17 cellular contexts compared by ENCODE assay signal in the genomic region with DNA sequence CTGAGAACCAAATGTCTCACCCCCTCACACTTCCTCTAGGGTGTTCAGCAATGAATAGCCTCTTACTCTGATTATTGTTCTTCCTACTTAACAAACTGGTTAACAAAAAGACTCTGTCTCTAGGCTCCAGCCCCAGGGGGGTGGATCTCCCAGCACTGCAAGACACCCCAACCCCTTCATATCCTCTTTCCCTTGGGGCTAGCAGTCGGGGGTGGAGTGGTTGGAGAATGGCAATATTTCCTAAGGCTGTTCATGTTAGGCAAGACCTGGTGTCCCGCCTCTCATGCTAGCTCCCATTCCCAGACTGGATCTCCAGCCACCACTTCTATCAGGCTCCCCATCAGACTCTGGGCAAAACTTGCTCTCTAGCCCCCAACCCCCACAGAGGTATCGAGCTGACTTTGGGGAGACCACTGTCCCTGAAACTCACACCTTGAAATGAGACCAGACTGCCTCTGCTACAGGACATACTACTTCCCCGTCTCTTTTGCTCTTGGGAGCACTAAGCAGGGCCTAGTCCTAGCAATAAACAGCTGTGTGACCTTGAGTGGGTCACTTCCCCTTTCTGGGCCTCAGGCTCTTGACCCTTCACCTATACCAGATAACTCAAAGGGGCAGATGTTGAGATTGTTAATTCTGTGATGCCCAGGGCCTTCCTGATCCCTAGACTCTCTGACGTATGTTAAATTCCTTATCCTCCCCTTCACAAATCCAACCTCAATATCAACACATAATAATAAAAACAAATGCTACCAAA. TPM values are rescaled to one million over a fixed set of nuclear protein-coding genes. Genes with fewer than 3 reads are reported as not detected.
A peak's percentile ranks its signal among the peaks of the same experiment; 100 is the strongest.
DNase-seq lines count a peak whose midpoint lies in the region; ATAC-seq and TF ChIP-seq lines count a peak whose summit lies in the region.
"Had no signal": no experiment of that assay in that cellular context is flagged by ENCODE, and none has a peak within 500 bp of the region (broad histone marks: within the 10 kb centered on the region; RNA-seq: fewer than 3 reads in every experiment).

No MANE protein-coding gene starts in this region.

- 0 out of 2 replicates have a peak overlapping the region, but pooled peaks have one; percentile 1 for H3K9ac ChIP-seq in SU-DHL-6 (ENCODE audit: low read length)

- H3K9me3 ChIP-seq in DOHH2 (ENCODE audit: control insufficient read depth, insufficient read depth, low read length) = no peaks in the 10 kb centered on the region
- H3K9me3 ChIP-seq in SU-DHL-6 (ENCODE audit: insufficient read depth, low read length) = no peaks in the 10 kb centered on the region
- H3K9me3 ChIP-seq in tibial nerve = no peaks in the 10 kb centered on the region
- H3K9me3 ChIP-seq in Caco-2 = no peaks in the 10 kb centered on the region
- H3K9me3 ChIP-seq: prostate gland had no signal

- intact Hi-C loops in Caco-2 (cut with micrococcal nuclease; ENCODE audit: unreplicated experiment) = no loop called here

- TF ChIP-seq POLR2A in tibial nerve (IDR thresholded peaks at IDR 0.05) = no peak

- POLR2A ChIA-PET in Caco-2 (lab: Charles Lee) = no interaction called here

- H3K9me2 ChIP-seq in DOHH2 (replicated peaks; ENCODE audit: control insufficient read depth, low read length) (no peaks in the 10 kb centered on the region), SU-DHL-6 (replicated peaks; ENCODE audit: insufficient read depth, low read length) (no peaks in the 10 kb centered on the region)

- no peak for ATAC-seq in HG03457 (IDR thresholded peaks at IDR 0.05; ENCODE audit: unreplicated experiment)
- ATAC-seq: HCT116 had no signal

- DNase-seq in CD1c-positive myeloid dendritic cell (ENCODE audit: extremely low spot score) (peak; percentile 78), immature natural killer cell (no peak), activated gamma-delta T cell (lab: John Stamatoyannopoulos, UW) (no peak), tibial nerve (ENCODE audit: low spot score in 2 of 2) (no peak), Caco-2 (no peak)
- DNase-seq: activated effector memory CD4-positive, alpha-beta T cell treated with Interleukin-2 at 50 U/mL for 16 hours; NCI-H524; stimulated activated CD4-positive, alpha-beta T cell treated with anti-CD3 and anti-CD28 coated beads, Interleukin-12 subunit alpha, Interleukin-12 subunit beta, amount 100 ng/mL, for 4 hours had no signal

- H3K27me3 ChIP-seq in DOHH2 (ENCODE audit: control insufficient read depth, low read length) = no peaks in the 10 kb centered on the region
- H3K27me3 ChIP-seq in SU-DHL-6 (ENCODE audit: low read length) = no peaks in the 10 kb centered on the region
- H3K27me3 ChIP-seq in tibial nerve = no peaks in the 10 kb centered on the region
- H3K27me3 ChIP-seq in Caco-2 (replicated peaks; ENCODE audit: control insufficient read depth, insufficient read depth, low read length) = no peaks in the 10 kb centered on the region
- H3K27me3 ChIP-seq: hepatocyte had no signal

- peaks cover 2 to 13% (median 4%) of the 10 kb centered on the region in 3 donors for H3K27me3 Mint-ChIP-seq in immature natural killer cell (ENCODE audit: low read depth in 3 of 3)
- H3K27me3 Mint-ChIP-seq in Caco-2 (ENCODE audit: insufficient read depth, unreplicated experiment) = no peaks in the 10 kb centered on the region

- peak overlapping the region in 2 of 6 donors; percentile 1 to 59 for H3K27ac Mint-ChIP-seq in immature natural killer cell
- H3K27ac Mint-ChIP-seq in Caco-2 (ENCODE audit: unreplicated experiment) = no peak overlapping the region

- BruUV-seq in Caco-2 (replicated peaks; lab: Mats Ljungman, UMichigan) = no TSS peak

- no peak for TF ChIP-seq CTCF in DOHH2 (IDR thresholded peaks at IDR 0.05; ENCODE audit: low read depth, low read length, poor library complexity, severe bottlenecking)
- TF ChIP-seq CTCF in SU-DHL-6 (IDR thresholded peaks at IDR 0.05; ENCODE audit: insufficient read depth, low read length, poor library complexity, severe bottlenecking) = no peak
- no peak for TF ChIP-seq CTCF in tibial nerve (IDR thresholded peaks at IDR 0.05)
- no peak for TF ChIP-seq CTCF in Caco-2 (IDR thresholded peaks at IDR 0.05; ENCODE audit: insufficient read depth in 1 of 2, low read depth in 1 of 2, low read length in 1 of 2, severe bottlenecking in 1 of 2, unreplicated experiment in 1 of 2)

- peak overlapping the region; percentile 42 for H3K27ac ChIP-seq in DOHH2 (ENCODE audit: low read depth, low read length)
- peak overlapping the region; percentile 37; the same call in 1 of the 2 replicates for H3K27ac ChIP-seq in SU-DHL-6 (ENCODE audit: low read depth, low read length)
- peak overlapping the region in 1 of 4 donors; percentile 18 for H3K27ac ChIP-seq in tibial nerve
- H3K27ac ChIP-seq: C4-2B, hepatocyte, prostate gland had no signal

- H3F3A ChIP-seq in DOHH2 (ENCODE audit: control insufficient read depth, insufficient read depth) (peaks cover 10% of the 10 kb centered on the region), SU-DHL-6 (ENCODE audit: insufficient read depth) (peaks cover 8% of the 10 kb centered on the region; the same call in 1 of the 2 replicates)

- H3K4me3 ChIP-seq in DOHH2 (ENCODE audit: low read length) (peak overlapping the region; percentile 33), SU-DHL-6 (ENCODE audit: insufficient read depth, low read length, poor library complexity, severe bottlenecking) (no peak overlapping the region), tibial nerve (no peak overlapping the region), Caco-2 (ENCODE audit: low read depth, low read length) (no peak overlapping the region)
- H3K4me3 ChIP-seq: hepatocyte, prostate gland had no signal

- 61 to 62% methylated on average over 5 of the region's 5 CpGs for WGBS in tibial nerve, 2 donors

- H3K79me2 ChIP-seq in DOHH2 (ENCODE audit: control insufficient read depth, low read length) (peaks cover 18% of the 10 kb centered on the region), SU-DHL-6 (ENCODE audit: insufficient read depth, low read length) (peaks cover 5% of the 10 kb centered on the region; the same call in 1 of the 2 replicates)

- H3K4me2 ChIP-seq in DOHH2 (ENCODE audit: low read length) (peak overlapping the region; percentile 57), SU-DHL-6 (ENCODE audit: low read depth, low read length, poor library complexity, severe bottlenecking) (peak overlapping the region; percentile 12)
- H3K4me2 ChIP-seq: hepatocyte had no signal

- H3K4me1 Mint-ChIP-seq in immature natural killer cell = peaks cover 53 to 62% of the 10 kb centered on the region in 2 donors
- peaks cover 7% of the 10 kb centered on the region for H3K4me1 Mint-ChIP-seq in Caco-2 (ENCODE audit: low read depth, unreplicated experiment)

- peak overlapping the region in 3 of 5 donors; percentile 46 to 62 (median 56) for H3K4me3 Mint-ChIP-seq in immature natural killer cell
- no peak overlapping the region for H3K4me3 Mint-ChIP-seq in Caco-2 (ENCODE audit: unreplicated experiment)

- no peak overlapping the region for H2AFZ ChIP-seq in SU-DHL-6 (ENCODE audit: low read depth, low read length, severe bottlenecking)
- H2AFZ ChIP-seq: hepatocyte had no signal

- H4K20me1 ChIP-seq in DOHH2 (ENCODE audit: control insufficient read depth, insufficient read depth, low read depth, low read length) (no peaks in the 10 kb centered on the region), SU-DHL-6 (ENCODE audit: low read depth, low read length) (no peaks in the 10 kb centered on the region)

- no peak for TF ChIP-seq EP300 in tibial nerve (IDR thresholded peaks at IDR 0.05)

- peaks cover 46% of the 10 kb centered on the region for H3K4me1 ChIP-seq in DOHH2 (ENCODE audit: control insufficient read depth, low read length)
- H3K4me1 ChIP-seq in tibial nerve = peaks cover 0 to 39% (median 11%) of the 10 kb centered on the region in 4 donors
- H3K4me1 ChIP-seq in Caco-2 = peaks cover 8% of the 10 kb centered on the region; the same call in 1 of the 2 replicates

- H3K36me3 ChIP-seq in DOHH2 (ENCODE audit: control insufficient read depth, low read length) (peaks cover 14% of the 10 kb centered on the region), SU-DHL-6 (ENCODE audit: low read length) (no peaks in the 10 kb centered on the region), tibial nerve (no peaks in the 10 kb centered on the region), Caco-2 (ENCODE audit: control insufficient read depth, insufficient read depth, low read length) (no peaks in the 10 kb centered on the region)
- H3K36me3 ChIP-seq: prostate gland had no signal

- peaks cover 0 to 4% (median 4%) of the 10 kb centered on the region in 3 donors for H3K36me3 Mint-ChIP-seq in immature natural killer cell
- no peaks in the 10 kb centered on the region for H3K36me3 Mint-ChIP-seq in Caco-2 (ENCODE audit: insufficient read depth, unreplicated experiment)

- H3K9me3 Mint-ChIP-seq in immature natural killer cell (no peaks in the 10 kb centered on the region), Caco-2 (ENCODE audit: unreplicated experiment) (no peaks in the 10 kb centered on the region)

- CTCF ChIA-PET in Caco-2 (lab: Charles Lee) = no interaction called here

RNA-seq across cellular contexts. Expression of gene SLC25A35, which starts 2.4 kb away (rescaled TPM):
- polyA plus RNA-seq in immature natural killer cell = 1 to 10 TPM in 2 of 3 donors, under 1 TPM in 1; 0.91 to 2.6 (median 2.0) TPM
- total RNA-seq in tibial nerve = 1 to 10 TPM; 2.5 to 7.0 (median 6.1) TPM
- total RNA-seq in Caco-2 (2022) = 3.6 and 3.7 TPM in 2 replicates

RNA-seq across cellular contexts. Expression of gene RANGRF, which starts 4.3 kb away (rescaled TPM):
- polyA plus RNA-seq in immature natural killer cell = 10 to 100 TPM; 94.7 to 99.7 (median 99.1) TPM
- total RNA-seq in tibial nerve (10 to 100 TPM; 23.0 to 35.4 (median 25.1) TPM), Caco-2 (2022) (13.2 and 15.2 TPM in 2 replicates)

RNA-seq across cellular contexts. Expression of gene ARHGEF15, which starts 17.2 kb away (rescaled TPM):
- not detected for polyA plus RNA-seq in immature natural killer cell
- 10 to 100 TPM in 2 of 4 donors, 1 to 10 TPM in 2; 6.7 to 77.7 (median 12.0) TPM for total RNA-seq in tibial nerve
- not detected in 2 replicates for total RNA-seq in Caco-2 (2022)
- total RNA-seq: fibroblast of lung; T-helper 1 cell treated with Interleukin-12 subunit alpha and Interleukin-12 subunit beta and Interleukin-4 antibody, amounts not matched to agents 30 ng/mL and 1 ng/mL, for 36 hours had no signal
- polyA plus RNA-seq: fibroblast of lung, hepatocyte had no signal

RNA-seq across cellular contexts. Expression of gene PFAS, which starts 43.7 kb away (rescaled TPM):
- 10 to 100 TPM in 2 of 3 donors, 1 to 10 TPM in 1; 5.4 to 18.2 (median 14.4) TPM for polyA plus RNA-seq in immature natural killer cell
- total RNA-seq in tibial nerve = 10 to 100 TPM; 19.2 to 39.9 (median 29.5) TPM
- 38.8 and 44.1 TPM in 2 replicates for total RNA-seq in Caco-2 (2022)

RNA-seq across cellular contexts. Expression of gene CTC1, which starts 45.0 kb away (rescaled TPM):
- 10 to 100 TPM in 2 of 3 donors, 1 to 10 TPM in 1; 9.7 to 30.7 (median 15.9) TPM for polyA plus RNA-seq in immature natural killer cell
- total RNA-seq in tibial nerve (10 to 100 TPM; 22.3 to 30.1 (median 25.3) TPM), Caco-2 (2022) (18.2 and 22.9 TPM in 2 replicates)
